8 cellular contexts compared by ENCODE assay signal in the genomic region with DNA sequence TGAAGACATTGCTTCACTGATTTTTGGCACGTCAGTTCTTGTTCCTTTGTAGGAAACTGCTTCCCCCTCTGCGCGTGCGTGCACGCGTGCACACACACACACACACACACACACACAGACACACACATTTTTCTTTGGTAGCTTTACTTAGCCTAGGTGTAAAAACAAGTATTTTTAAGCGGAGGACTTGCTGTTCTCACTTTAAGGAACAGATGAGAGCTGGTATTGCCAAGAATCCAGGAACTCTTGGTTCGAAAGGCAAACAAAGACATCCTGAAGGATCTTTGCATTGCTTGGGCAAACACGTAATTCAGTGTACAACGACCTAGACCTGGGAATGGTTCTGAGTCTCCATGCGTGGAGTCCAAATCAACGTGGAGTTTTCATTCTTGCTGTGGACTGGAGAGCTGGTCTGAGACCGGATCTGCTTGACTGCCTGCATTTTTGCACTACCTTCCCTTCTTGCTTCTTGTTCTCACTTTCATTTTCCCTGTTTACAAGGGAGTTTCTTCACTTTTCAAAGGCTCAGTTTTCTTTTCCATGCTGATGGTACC. TPM values are rescaled to one million over a fixed set of nuclear protein-coding genes. Genes with fewer than 3 reads are reported as not detected.
A peak's percentile ranks its signal among the peaks of the same experiment; 100 is the strongest.
DNase-seq lines count a peak whose midpoint lies in the region; ATAC-seq and TF ChIP-seq lines count a peak whose summit lies in the region.

No MANE protein-coding gene starts in this region.

- CTCF ChIA-PET in CD4-positive, alpha-beta T cell (lab: Charles Lee), result interaction anchor here (2.4 kb wide), 1 partner anchor 27 kb away, joined by 11 read pairs; no protein-coding TSS in a partner anchor
- CTCF ChIA-PET in T-cell (lab: Charles Lee), result no interaction called here

- no peak overlapping the region for H3K27ac ChIP-seq in CD4-positive, alpha-beta T cell (ENCODE audit: low read depth, low read length)

- H3K27ac Mint-ChIP-seq in CD4-positive, alpha-beta T cell, result peak overlapping the region; percentile 84
- peak overlapping the region; percentile 92 to 93 for H3K27ac Mint-ChIP-seq in T-cell
- peak overlapping the region; percentile 98 for H3K27ac Mint-ChIP-seq in memory B cell
- no peak overlapping the region for H3K27ac Mint-ChIP-seq in endothelial cell (ENCODE audit: unreplicated experiment)
- no peak overlapping the region for H3K27ac Mint-ChIP-seq in osteocyte (ENCODE audit: unreplicated experiment)

- H3K4me3 Mint-ChIP-seq in CD4-positive, alpha-beta T cell, result peak overlapping the region; percentile 90
- peak overlapping the region; percentile 60 to 79 (median 68) for H3K4me3 Mint-ChIP-seq in T-cell
- peak overlapping the region; percentile 86 for H3K4me3 Mint-ChIP-seq in memory B cell
- no peak overlapping the region for H3K4me3 Mint-ChIP-seq in endothelial cell (ENCODE audit: unreplicated experiment)
- no peak overlapping the region for H3K4me3 Mint-ChIP-seq in osteocyte (ENCODE audit: unreplicated experiment)

- peaks cover 61% of the 10 kb centered on the region for H3K36me3 Mint-ChIP-seq in CD4-positive, alpha-beta T cell (ENCODE audit: low read depth)
- peaks cover 44% of the 10 kb centered on the region for H3K36me3 Mint-ChIP-seq in T-cell
- H3K36me3 Mint-ChIP-seq in memory B cell, result peaks cover 22% of the 10 kb centered on the region
- peaks cover 4% of the 10 kb centered on the region for H3K36me3 Mint-ChIP-seq in endothelial cell (ENCODE audit: low read depth, unreplicated experiment)
- peaks cover 13% of the 10 kb centered on the region for H3K36me3 Mint-ChIP-seq in osteocyte (ENCODE audit: unreplicated experiment)

- POLR2A ChIA-PET in CD4-positive, alpha-beta T cell (lab: Charles Lee), result interaction anchor here (0.8 to 2.0 kb wide), 4 partner anchors 8 to 234 kb away, joined by 3 to 12 read pairs (median 6); partner anchors contain the start of genes ATP6V1G1 and TMEM268
- POLR2A ChIA-PET in T-cell (lab: Charles Lee), result interaction anchor here in 1 of 2 donors (0.6 kb wide), 1 partner anchor 45 kb away, joined by 12 read pairs; no protein-coding TSS in a partner anchor

- TF ChIP-seq CTCF in CD4-positive, alpha-beta T cell (IDR thresholded peaks at IDR 0.05), result no peak
- TF ChIP-seq CTCF in endothelial cell (IDR thresholded peaks at IDR 0.05; ENCODE audit: unreplicated experiment) (no peak), osteocyte (IDR thresholded peaks at IDR 0.05) (no peak)

- no peaks in the 10 kb centered on the region for H3K9me3 ChIP-seq in CD4-positive, alpha-beta T cell (ENCODE audit: control insufficient read depth, low read length)

- H3K4me1 Mint-ChIP-seq in CD4-positive, alpha-beta T cell (ENCODE audit: low read depth), result peaks cover 38% of the 10 kb centered on the region
- H3K4me1 Mint-ChIP-seq in T-cell (peaks cover 28 to 43% (median 31%) of the 10 kb centered on the region in 3 donors), memory B cell (peaks cover 42% of the 10 kb centered on the region), endothelial cell (ENCODE audit: unreplicated experiment) (no peaks in the 10 kb centered on the region), osteocyte (ENCODE audit: unreplicated experiment) (peaks cover 30% of the 10 kb centered on the region)

- no peaks in the 10 kb centered on the region for H3K9me3 Mint-ChIP-seq in CD4-positive, alpha-beta T cell
- H3K9me3 Mint-ChIP-seq in T-cell (no peaks in the 10 kb centered on the region), memory B cell (no peaks in the 10 kb centered on the region), endothelial cell (ENCODE audit: unreplicated experiment) (peaks cover 4% of the 10 kb centered on the region), osteocyte (ENCODE audit: unreplicated experiment) (no peaks in the 10 kb centered on the region)

- H3K27me3 Mint-ChIP-seq in CD4-positive, alpha-beta T cell, result no peaks in the 10 kb centered on the region
- H3K27me3 Mint-ChIP-seq in T-cell, result no peaks in the 10 kb centered on the region
- H3K27me3 Mint-ChIP-seq in memory B cell, result no peaks in the 10 kb centered on the region
- H3K27me3 Mint-ChIP-seq in endothelial cell (ENCODE audit: unreplicated experiment), result no peaks in the 10 kb centered on the region
- H3K27me3 Mint-ChIP-seq in osteocyte (ENCODE audit: unreplicated experiment), result no peaks in the 10 kb centered on the region

- intact Hi-C loops in CD4-positive, alpha-beta T cell (cut with DNase I, micrococcal nuclease), result loop anchor here in 1 of 2 experiments (10.0 kb wide), 1 partner anchor 1204 kb away; the partner anchor contains the start of genes C9orf43 and POLE3

- peak in 3 of 10 experiments; percentile 10 to 16 (median 11) for DNase-seq in CD4-positive, alpha-beta T cell
- DNase-seq in T-cell, result peak in 10 of 34 experiments; percentile 6 to 35 (median 20)
- peak; percentile 28 to 43 for DNase-seq in memory B cell (ENCODE audit: low spot score in 2 of 2)
- no peak for DNase-seq in DMS53 treated with DMSO at 0.1 percent for 48 hours (lab: John Stamatoyannopoulos, UW; ENCODE audit: unreplicated experiment)
- no peak for DNase-seq in endothelial cell (ENCODE audit: low spot score)
- DNase-seq in SW 1271 (lab: John Stamatoyannopoulos, UW), result no peak
- no peak for DNase-seq in osteocyte (ENCODE audit: extremely low spot score, unreplicated experiment)

- ATAC-seq in CD4-positive, alpha-beta T cell (ENCODE audit: poor library complexity), result peak; percentile 39
- ATAC-seq in GM21381 (IDR thresholded peaks at IDR 0.05; ENCODE audit: unreplicated experiment), result peak; percentile 46
- ATAC-seq in T-cell (replicated peaks in 1 of 4), result no peak
- peak; percentile 57 for ATAC-seq in memory B cell (ENCODE audit: low read depth)

- H3K27me3 ChIP-seq in CD4-positive, alpha-beta T cell (ENCODE audit: control insufficient read depth, insufficient read depth, low read length), result no peaks in the 10 kb centered on the region

RNA-seq across cellular contexts. Expression of gene TMEM268, which starts 8.2 kb away (rescaled TPM):
- total RNA-seq in CD4-positive, alpha-beta T cell, result 1 to 10 TPM; 8.1 to 9.8 TPM
- total RNA-seq in T-cell (10 to 100 TPM; 12.2 to 20.0 (median 18.3) TPM), endothelial cell (ENCODE audit: unreplicated experiment) (1.6 TPM), osteocyte (15.9 and 16.1 TPM in 2 replicates)

RNA-seq across cellular contexts. Expression of gene ATP6V1G1, which starts 31.7 kb away (rescaled TPM):
- total RNA-seq in CD4-positive, alpha-beta T cell, result 100 to 1,000 TPM; 144 to 148 TPM
- 100 to 1,000 TPM in 4 of 5 donors, 10 to 100 TPM in 1; 99.2 to 109 (median 103) TPM for total RNA-seq in T-cell
- total RNA-seq in endothelial cell (ENCODE audit: unreplicated experiment), result 96.0 TPM
- 118 and 123 TPM in 2 replicates for total RNA-seq in osteocyte

RNA-seq across cellular contexts. Expression of gene TEX53, which starts 38.3 kb away (rescaled TPM):
- not detected for total RNA-seq in CD4-positive, alpha-beta T cell
- total RNA-seq in T-cell, result not detected
- not detected for total RNA-seq in endothelial cell (ENCODE audit: unreplicated experiment)
- not detected in 2 replicates for total RNA-seq in osteocyte

Comparison
In these comparisons a context has a peak if more than half of its experiments do, and no peak if none do; other contexts are left out.
1. ATAC-seq: peak in CD4-positive, alpha-beta T cell (single experiment), GM21381 (single experiment) and memory B cell (single experiment); none in T-cell (0 of 4).
2. DNase-seq: peak in memory B cell (2 of 2); none in DMS53 treated with DMSO at 0.1 percent for 48 hours (single experiment), endothelial cell (single experiment), SW 1271 (0 of 2) and osteocyte (single experiment).
3. H3K27ac Mint-ChIP-seq: peak in CD4-positive, alpha-beta T cell (single experiment), T-cell (2 of 2) and memory B cell (single experiment); none in endothelial cell (single experiment) and osteocyte (single experiment).
4. H3K4me3 Mint-ChIP-seq: peak in CD4-positive, alpha-beta T cell (single experiment), T-cell (3 of 3) and memory B cell (single experiment); none in endothelial cell (single experiment) and osteocyte (single experiment).